In the genomic region with DNA sequence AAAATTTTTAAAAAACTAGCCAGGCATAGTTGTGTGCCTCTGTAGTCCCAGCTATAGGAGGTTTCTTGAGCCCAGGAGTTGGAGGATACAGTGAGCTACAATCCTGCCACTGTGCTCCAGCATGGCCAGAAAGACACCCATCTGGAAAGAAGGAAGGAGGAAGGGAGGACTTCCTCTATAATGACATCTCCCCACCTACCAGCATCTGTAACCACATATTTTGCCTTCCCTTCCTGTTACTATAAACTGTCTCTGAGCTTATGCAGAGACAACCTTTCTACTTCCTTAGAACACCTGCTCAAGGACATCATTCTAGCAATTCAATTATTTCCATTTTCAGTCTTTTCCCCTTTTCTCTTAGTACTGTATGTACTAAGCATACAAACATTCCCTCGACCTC, we compare ENCODE assay signal across 11 cellular contexts. TPM values are rescaled to one million over a fixed set of nuclear protein-coding genes. Genes with fewer than 3 reads are reported as not detected.
DNase-seq lines count a peak whose midpoint lies in the region; ATAC-seq, FAIRE-seq and TF ChIP-seq lines count a peak whose summit lies in the region.
"Had no signal": no experiment of that assay in that cellular context is flagged by ENCODE, and none has a peak within 500 bp of the region (broad histone marks: within the 10 kb centered on the region; RNA-seq: fewer than 3 reads in every experiment).

No MANE protein-coding gene starts in this region.

- 25% methylated on average over 1 of the region's 1 CpG; no CpG with 5 or more reads in 1 of the 2 donors for WGBS in gastroesophageal sphincter (ENCODE audit: low coverage in 1 of 2), 2 donors
- WGBS in GM23248 (ENCODE audit: low coverage in 1 of 2, low lambda C conversion rate in 2 of 2, missing lambda C conversion rate in 2 of 2), 2 experiments: 30 to 40% methylated on average over 1 of the region's 1 CpG

- CTCF ChIA-PET in CD8-positive, alpha-beta T cell (lab: Charles Lee): interaction anchor here (1.1 kb wide), 1 partner anchor 206 kb away, joined by 3 read pairs; no protein-coding TSS in a partner anchor

- H3K4me1 Mint-ChIP-seq in CD8-positive, alpha-beta T cell (ENCODE audit: low read depth): peaks cover 45% of the 10 kb centered on the region
- H3K4me1 Mint-ChIP-seq in activated T-helper 2 cell treated with anti-CD3 and anti-CD28 coated beads, Interferon-gamma antibody, Interleukin-2, Interleukin-4, amounts not matched to agents 10 μg/mL and 5 μg/mL and 100 μg/mL, durations not matched to agents 14 hours and 24 hours and 36 hours (ENCODE audit: low read depth): peaks cover 33% of the 10 kb centered on the region

- no peaks in the 10 kb centered on the region; the same call in 1 of the 2 replicates for H3F3A ChIP-seq in GM23248 (ENCODE audit: insufficient read depth)

- H3K9me2 ChIP-seq in GM23248 (ENCODE audit: insufficient read depth): no peaks in the 10 kb centered on the region

- H3K27me3 Mint-ChIP-seq in CD8-positive, alpha-beta T cell (ENCODE audit: low read depth): no peaks in the 10 kb centered on the region
- H3K27me3 Mint-ChIP-seq in activated T-helper 2 cell treated with anti-CD3 and anti-CD28 coated beads, Interferon-gamma antibody, Interleukin-2, Interleukin-4, amounts not matched to agents 10 μg/mL and 5 μg/mL and 100 μg/mL, durations not matched to agents 14 hours and 24 hours and 36 hours (ENCODE audit: low read depth): no peaks in the 10 kb centered on the region

- H3K9me3 ChIP-seq in CD8-positive, alpha-beta T cell (ENCODE audit: low read length): no peaks in the 10 kb centered on the region
- no peaks in the 10 kb centered on the region for H3K9me3 ChIP-seq in gastroesophageal sphincter
- H3K9me3 ChIP-seq in GM23248 (ENCODE audit: low read depth): no peaks in the 10 kb centered on the region

- H3K9ac ChIP-seq in GM23248: no peak overlapping the region

- H3K4me1 ChIP-seq in CD8-positive, alpha-beta T cell (ENCODE audit: insufficient read depth, low read length): peaks cover 35% of the 10 kb centered on the region
- peaks cover 0 to 30% (median 9%) of the 10 kb centered on the region in 3 donors for H3K4me1 ChIP-seq in gastroesophageal sphincter
- H3K4me1 ChIP-seq in GM23248 (ENCODE audit: insufficient read depth): peaks cover 12% of the 10 kb centered on the region

- H3K9me3 Mint-ChIP-seq in CD8-positive, alpha-beta T cell: no peaks in the 10 kb centered on the region
- H3K9me3 Mint-ChIP-seq in activated T-helper 2 cell treated with anti-CD3 and anti-CD28 coated beads, Interferon-gamma antibody, Interleukin-2, Interleukin-4, amounts not matched to agents 10 μg/mL and 5 μg/mL and 100 μg/mL, durations not matched to agents 14 hours and 24 hours and 36 hours: no peaks in the 10 kb centered on the region

- peak; percentile 89 for FAIRE-seq in GM19239 (lab: Jason Lieb, UNC)

- no peak for TF ChIP-seq POLR2A in gastroesophageal sphincter (IDR thresholded peaks at IDR 0.05)

- TF ChIP-seq CTCF in CD8-positive, alpha-beta T cell (IDR thresholded peaks at IDR 0.05): no peak
- no peak for TF ChIP-seq CTCF in gastroesophageal sphincter (IDR thresholded peaks at IDR 0.05)

- ATAC-seq in CD8-positive, alpha-beta T cell: no peak
- ATAC-seq in HG03457 (IDR thresholded peaks at IDR 0.05; ENCODE audit: unreplicated experiment) (peak; percentile 33), gastroesophageal sphincter (no peak)
- ATAC-seq: left lobe of liver had no signal

- no peak overlapping the region for H2AFZ ChIP-seq in GM23248

- H3K4me3 ChIP-seq in CD8-positive, alpha-beta T cell (ENCODE audit: low read depth, low read length): no peak overlapping the region
- H3K4me3 ChIP-seq in gastroesophageal sphincter (no peak overlapping the region), GM23248 (no peak overlapping the region)

- no peak for TF ChIP-seq EP300 in gastroesophageal sphincter (IDR thresholded peaks at IDR 0.05)

- no peak overlapping the region for H3K27ac ChIP-seq in CD8-positive, alpha-beta T cell (ENCODE audit: low read depth, low read length)
- H3K27ac ChIP-seq in gastroesophageal sphincter: no peak overlapping the region
- no peak overlapping the region for H3K27ac ChIP-seq in GM23248

- no peaks in the 10 kb centered on the region for H4K20me1 ChIP-seq in GM23248 (ENCODE audit: insufficient read depth)

- peaks cover 27% of the 10 kb centered on the region for H3K79me2 ChIP-seq in GM23248 (ENCODE audit: insufficient read depth)

- POLR2A ChIA-PET in CD8-positive, alpha-beta T cell (lab: Charles Lee): no interaction called here

- no peaks in the 10 kb centered on the region for H3K27me3 ChIP-seq in CD8-positive, alpha-beta T cell (ENCODE audit: insufficient read depth, low read length)
- H3K27me3 ChIP-seq in gastroesophageal sphincter (no peaks in the 10 kb centered on the region), GM23248 (replicated peaks; ENCODE audit: insufficient read depth) (no peaks in the 10 kb centered on the region)

- intact Hi-C loops in CD8-positive, alpha-beta T cell (cut with DNase I, micrococcal nuclease): loop anchor here in 1 of 2 experiments (5.0 kb wide), 1 partner anchor 958 kb away; no protein-coding TSS in a partner anchor
- intact Hi-C loops in activated T-helper 2 cell treated with anti-CD3 and anti-CD28 coated beads, Interferon-gamma antibody, Interleukin-2, Interleukin-4, amounts not matched to agents 10 μg/mL and 5 μg/mL and 100 μg/mL, durations not matched to agents 14 hours and 24 hours and 36 hours (cut with micrococcal nuclease): loop anchor here (10.0 kb wide), 1 partner anchor 476 kb away; a partner anchor contains a TSS

- peak overlapping the region; percentile 6 for H3K4me3 Mint-ChIP-seq in CD8-positive, alpha-beta T cell
- peak overlapping the region; percentile 59 for H3K4me3 Mint-ChIP-seq in activated T-helper 2 cell treated with anti-CD3 and anti-CD28 coated beads, Interferon-gamma antibody, Interleukin-2, Interleukin-4, amounts not matched to agents 10 μg/mL and 5 μg/mL and 100 μg/mL, durations not matched to agents 14 hours and 24 hours and 36 hours (ENCODE audit: low read depth)

- DNase-seq in CD8-positive, alpha-beta T cell: no peak
- no peak for DNase-seq in GM19239 (ENCODE audit: insufficient read length, low spot score)
- no peak for DNase-seq in activated T-helper 2 cell treated with anti-CD3 and anti-CD28 coated beads, Interferon-gamma antibody, Interleukin-2, Interleukin-4, amounts not matched to agents 10 μg/mL and 5 μg/mL and 100 μg/mL, durations not matched to agents 14 hours and 24 hours and 36 hours (ENCODE audit: low spot score)
- no peak for DNase-seq in GM23248
- no peak for DNase-seq in DMS153 treated with DMSO at 0.1 percent for 48 hours (lab: John Stamatoyannopoulos, UW; ENCODE audit: unreplicated experiment)
- no peak for DNase-seq in EL
- DNase-seq: NCI-H526 treated with DMSO at 0.1 percent for 48 hours; stimulated activated CD4-positive, alpha-beta T cell treated with anti-CD3 and anti-CD28 coated beads, Interleukin-2, amount 100 ng/mL, for 24 hours had no signal

- no peak overlapping the region for H3K4me2 ChIP-seq in GM23248 (ENCODE audit: unreplicated experiment)

- H3K36me3 Mint-ChIP-seq in CD8-positive, alpha-beta T cell: peaks cover 23% of the 10 kb centered on the region
- H3K36me3 Mint-ChIP-seq in activated T-helper 2 cell treated with anti-CD3 and anti-CD28 coated beads, Interferon-gamma antibody, Interleukin-2, Interleukin-4, amounts not matched to agents 10 μg/mL and 5 μg/mL and 100 μg/mL, durations not matched to agents 14 hours and 24 hours and 36 hours (ENCODE audit: low read depth): peaks cover 23% of the 10 kb centered on the region

- in situ Hi-C loops in GM23248 (cut with MboI): no loop called here

- peak overlapping the region; percentile 69 for H3K27ac Mint-ChIP-seq in CD8-positive, alpha-beta T cell
- peak overlapping the region; percentile 74 for H3K27ac Mint-ChIP-seq in activated T-helper 2 cell treated with anti-CD3 and anti-CD28 coated beads, Interferon-gamma antibody, Interleukin-2, Interleukin-4, amounts not matched to agents 10 μg/mL and 5 μg/mL and 100 μg/mL, durations not matched to agents 14 hours and 24 hours and 36 hours

- H3K36me3 ChIP-seq in CD8-positive, alpha-beta T cell (ENCODE audit: insufficient read depth, low read length): no peaks in the 10 kb centered on the region
- H3K36me3 ChIP-seq in gastroesophageal sphincter (peaks cover 0 to 4% of the 10 kb centered on the region in 2 donors), GM23248 (ENCODE audit: low read depth) (no peaks in the 10 kb centered on the region)

RNA-seq across cellular contexts. Expression of a gene that starts 2.2 kb away (rescaled TPM):
- total RNA-seq in CD8-positive, alpha-beta T cell: 10 to 100 TPM; 38.6 to 46.6 TPM
- total RNA-seq in activated T-helper 2 cell treated with anti-CD3 and anti-CD28 coated beads, Interferon-gamma antibody, Interleukin-2, Interleukin-4, amounts not matched to agents 10 μg/mL and 5 μg/mL and 100 μg/mL, durations not matched to agents 14 hours and 24 hours and 36 hours: 81.2 and 84.7 TPM in 2 replicates
- 10 to 100 TPM; 15.7 to 34.2 (median 22.9) TPM for total RNA-seq in gastroesophageal sphincter
- 21.0 and 23.1 TPM in 2 replicates for total RNA-seq in GM23248 (2014; rRNA removed; shearing (Covaris generic))
- 18.0 and 19.5 TPM in 2 replicates for polyA plus RNA-seq in GM23248 (2016; fragmentation: Nextera tagmentation; extraction: Ambion mirVana)
